ENCODE assay signal across 11 cellular contexts in the genomic region with DNA sequence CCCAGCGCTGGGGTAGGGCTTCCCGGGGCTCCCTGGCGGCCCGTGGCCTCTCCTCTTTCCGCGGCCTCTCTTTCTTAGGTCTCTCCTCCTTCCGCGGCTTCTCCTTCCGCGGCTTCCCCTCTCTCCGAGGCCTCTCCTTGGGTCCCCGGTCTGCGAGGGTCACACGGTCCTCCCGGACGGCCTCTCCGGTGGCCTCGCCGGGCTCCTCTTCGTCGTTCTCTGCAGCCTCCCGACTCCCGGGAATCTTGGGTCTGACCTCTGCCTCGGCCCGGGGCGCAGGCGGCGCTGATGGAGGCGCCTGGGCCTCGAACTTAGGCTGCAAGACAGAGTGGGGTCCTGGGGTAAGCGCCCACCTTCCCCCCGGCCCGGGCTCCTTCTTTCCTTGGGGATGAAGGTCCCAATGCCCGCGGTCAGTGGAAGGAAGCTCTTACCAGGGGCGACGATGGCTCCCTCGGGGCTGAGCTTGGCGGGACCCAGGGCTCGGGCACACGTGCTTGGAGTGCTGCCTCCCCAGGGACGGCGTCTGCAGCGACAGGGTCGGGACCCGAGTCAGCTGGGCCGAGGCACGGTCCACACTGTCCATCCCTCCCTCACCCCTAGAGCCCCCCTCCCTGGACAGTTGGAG. TPM values are rescaled to one million over a fixed set of nuclear protein-coding genes. Genes with fewer than 3 reads are reported as not detected.
DNase-seq lines count a peak whose midpoint lies in the region; ATAC-seq and TF ChIP-seq lines count a peak whose summit lies in the region.
"Had no signal": no experiment of that assay in that cellular context is flagged by ENCODE, and none has a peak within 500 bp of the region (broad histone marks: within the 10 kb centered on the region; RNA-seq: fewer than 3 reads in every experiment).

No MANE protein-coding gene starts in this region.

- POLR2A ChIA-PET in activated B cell treated with CpG ODN at 0.5 μM for 24 hours (lab: Charles Lee): interaction anchor here (0.5 to 8.8 kb wide), 8 partner anchors 11 to 355 kb away, joined by 3 to 96 read pairs (median 6); no protein-coding TSS in a partner anchor

- TF ChIP-seq EP300 in upper lobe of left lung (IDR thresholded peaks at IDR 0.05): no peak

- TF ChIP-seq CTCF in activated B cell treated with CpG ODN at 0.5 μM for 24 hours (IDR thresholded peaks at IDR 0.05) (no peak), upper lobe of left lung (IDR thresholded peaks at IDR 0.05) (no peak)

- ATAC-seq in right cardiac atrium: no peak
- no peak for ATAC-seq in left cardiac atrium
- no peak for ATAC-seq in activated B cell treated with CpG ODN at 0.5 μM for 24 hours (ENCODE audit: low read depth)
- no peak for ATAC-seq in upper lobe of left lung (ENCODE audit: low FRiP score in 2 of 2)

- WGBS in right cardiac atrium: 13% methylated on average over 48 of the region's 48 CpGs
- 10 to 14% methylated on average over 25 to 35 of the region's 48 CpGs for WGBS in upper lobe of left lung, 2 donors

- intact Hi-C loops in right cardiac atrium (cut with DNase I) (no loop called here), left cardiac atrium (cut with DNase I) (no loop called here), activated B cell treated with CpG ODN at 0.5 μM for 24 hours (cut with micrococcal nuclease) (loop anchor here (1.0 kb wide), 2 partner anchors 16 to 21 kb away; partner anchors contain the start of genes PLEKHJ1 and SF3A2)

- H3K9me3 ChIP-seq in right cardiac atrium (ENCODE audit: control insufficient read depth, low read length): no peaks in the 10 kb centered on the region
- no peaks in the 10 kb centered on the region for H3K9me3 ChIP-seq in upper lobe of left lung

- H3K9me3 Mint-ChIP-seq in activated B cell treated with CpG ODN at 0.5 μM for 24 hours: no peaks in the 10 kb centered on the region

- DNase-seq in right cardiac atrium (peak; percentile 17 to 61 (median 46)), left cardiac atrium (no peak), activated B cell treated with CpG ODN at 0.5 μM for 24 hours (no peak), left kidney (ENCODE audit: low read depth, low spot score) (peak; percentile 9), upper lobe of left lung (peak in 1 of 2 donors; percentile 80), midbrain (lab: John Stamatoyannopoulos, UW) (no peak), NCI-H2081 (lab: John Stamatoyannopoulos, UW) (no peak)
- DNase-seq in stimulated activated CD8-positive, alpha-beta memory T cell treated with anti-CD3 and anti-CD28 coated beads, Interleukin-4, amount 100 ng/mL, for 48 hours: no peak
- DNase-seq: foreskin fibroblast, NCI-H446, SHP77 had no signal

- H3K36me3 Mint-ChIP-seq in activated B cell treated with CpG ODN at 0.5 μM for 24 hours (ENCODE audit: low read depth): peaks cover 8% of the 10 kb centered on the region

- H3K4me1 Mint-ChIP-seq in activated B cell treated with CpG ODN at 0.5 μM for 24 hours: peaks cover 41% of the 10 kb centered on the region

- CTCF ChIA-PET in activated B cell treated with CpG ODN at 0.5 μM for 24 hours (lab: Charles Lee): interaction anchor here (0.7 to 4.2 kb wide), 4 partner anchors 12 to 20 kb away, joined by 3 to 17 read pairs (median 4); no protein-coding TSS in a partner anchor

- H3K27ac Mint-ChIP-seq in activated B cell treated with CpG ODN at 0.5 μM for 24 hours: no peak overlapping the region

- peaks cover 2% of the 10 kb centered on the region for H3K27me3 Mint-ChIP-seq in activated B cell treated with CpG ODN at 0.5 μM for 24 hours

- peak overlapping the region; percentile 70 for H3K4me3 Mint-ChIP-seq in activated B cell treated with CpG ODN at 0.5 μM for 24 hours

- no peak for TF ChIP-seq POLR2A in upper lobe of left lung (IDR thresholded peaks at IDR 0.05)

- H3K4me1 ChIP-seq in right cardiac atrium (ENCODE audit: control insufficient read depth, insufficient read depth, low read length): peaks cover 5% of the 10 kb centered on the region
- H3K4me1 ChIP-seq in upper lobe of left lung: peaks cover 36 to 45% (median 38%) of the 10 kb centered on the region in 4 donors

- H3K27me3 ChIP-seq in right cardiac atrium (ENCODE audit: control insufficient read depth, insufficient read depth) (no peaks in the 10 kb centered on the region), upper lobe of left lung (peaks cover 0 to 45% (median 37%) of the 10 kb centered on the region in 4 donors)

- no peak overlapping the region for H3K27ac ChIP-seq in right cardiac atrium (ENCODE audit: low read length)
- H3K27ac ChIP-seq in upper lobe of left lung: no peak overlapping the region

- no peak overlapping the region for H3K4me3 ChIP-seq in right cardiac atrium (ENCODE audit: low read length)
- H3K4me3 ChIP-seq in upper lobe of left lung: peak overlapping the region in 3 of 4 donors; percentile 10 to 32 (median 27)

- peaks cover 2 to 15% (median 14%) of the 10 kb centered on the region in 4 donors for H3K36me3 ChIP-seq in upper lobe of left lung

RNA-seq across cellular contexts. Expression of gene AMH, which starts 3.5 kb away (rescaled TPM):
- 1 to 10 TPM in 2 of 4 donors, under 1 TPM in 2; 0.31 to 1.6 (median 1.1) TPM for total RNA-seq in right cardiac atrium
- 0.36 TPM for polyA plus RNA-seq in right cardiac atrium
- 1 to 10 TPM in 1 of 2 donors, under 1 TPM in 1; 0.80 to 1.6 TPM for total RNA-seq in left cardiac atrium
- 2.8 and 4.8 TPM in 2 replicates for total RNA-seq in activated B cell treated with CpG ODN at 0.5 μM for 24 hours
- 1 to 10 TPM; 1.1 to 6.3 (median 3.2) TPM for total RNA-seq in upper lobe of left lung

RNA-seq across cellular contexts. Expression of gene JSRP1, which starts 3.6 kb away (rescaled TPM):
- total RNA-seq in right cardiac atrium (not detected), left cardiac atrium (under 1 TPM in 1 of 2 donors, not detected in 1; 0.27 TPM), activated B cell treated with CpG ODN at 0.5 μM for 24 hours (0.31 and 0.54 TPM in 2 replicates), upper lobe of left lung (1 to 10 TPM in 3 of 6 donors, not detected in 3; 1.2 to 3.7 (median 1.7) TPM)
- polyA plus RNA-seq in right cardiac atrium: 0.75 TPM

RNA-seq across cellular contexts. Expression of gene SF3A2, which starts 16.0 kb away (rescaled TPM):
- total RNA-seq in right cardiac atrium (10 to 100 TPM; 30.0 to 34.9 (median 33.1) TPM), left cardiac atrium (10 to 100 TPM; 28.8 to 34.4 TPM), activated B cell treated with CpG ODN at 0.5 μM for 24 hours (107 and 117 TPM in 2 replicates), upper lobe of left lung (100 to 1,000 TPM in 1 of 6 donors, 10 to 100 TPM in 5; 39.8 to 104 (median 70.7) TPM)
- 26.4 TPM for polyA plus RNA-seq in right cardiac atrium

RNA-seq across cellular contexts. Expression of gene PLEKHJ1, which starts 16.5 kb away (rescaled TPM):
- total RNA-seq in right cardiac atrium: 10 to 100 TPM; 39.9 to 51.8 (median 45.8) TPM
- 65.2 TPM for polyA plus RNA-seq in right cardiac atrium
- 10 to 100 TPM; 45.2 to 45.7 TPM for total RNA-seq in left cardiac atrium
- total RNA-seq in activated B cell treated with CpG ODN at 0.5 μM for 24 hours: 74.4 and 74.9 TPM in 2 replicates
- 100 to 1,000 TPM in 2 of 6 donors, 10 to 100 TPM in 4; 67.2 to 114 (median 79.3) TPM for total RNA-seq in upper lobe of left lung

RNA-seq across cellular contexts. Expression of gene PEAK3, which starts 29.4 kb away (rescaled TPM):
- 1 to 10 TPM; 1.0 to 3.1 (median 1.7) TPM for total RNA-seq in right cardiac atrium
- 0.84 TPM for polyA plus RNA-seq in right cardiac atrium
- total RNA-seq in left cardiac atrium: 1 to 10 TPM; 1.0 to 2.3 TPM
- total RNA-seq in activated B cell treated with CpG ODN at 0.5 μM for 24 hours: 0.09 TPM in 1 of 2 replicates, not detected in the other
- total RNA-seq in upper lobe of left lung: 1 to 10 TPM; 2.4 to 8.6 (median 4.6) TPM

Comparison
In these comparisons a context has a peak if more than half of its experiments do, and no peak if none do; other contexts are left out.
1. DNase-seq: peak in right cardiac atrium (3 of 3) and left kidney (single experiment); none in left cardiac atrium (single experiment), activated B cell treated with CpG ODN at 0.5 μM for 24 hours (single experiment), midbrain (single experiment), NCI-H2081 (0 of 2) and stimulated activated CD8-positive, alpha-beta memory T cell treated with anti-CD3 and anti-CD28 coated beads, Interleukin-4, amount 100 ng/mL, for 48 hours (single experiment).